In genomic region chr3:138118863-138119766, GRCh38 we compare ENCODE assay signal across 8 cellular contexts. TPM values are rescaled to one million over a fixed set of nuclear protein-coding genes. Genes with fewer than 3 reads are reported as not detected.
DNase-seq lines count a peak whose midpoint lies in the region; ATAC-seq and TF ChIP-seq lines count a peak whose summit lies in the region.

No MANE protein-coding gene starts in this region.

- TF ChIP-seq CTCF in cardiac muscle cell (IDR thresholded peaks at IDR 0.05; ENCODE audit: low read depth, low read length) (peak; percentile 95), prostate gland (IDR thresholded peaks at IDR 0.05) (peak; percentile 50 to 78 (median 75))

- TF ChIP-seq POLR2A in prostate gland (IDR thresholded peaks at IDR 0.05): no peak

- H3K9me3 Mint-ChIP-seq in activated naive CD4-positive, alpha-beta T cell treated with anti-CD3 and anti-CD28 coated beads, Interleukin-2, amount 50 U/mL, for 72 hours: no peaks in the 10 kb centered on the region

- CTCF ChIA-PET in HEK293T (lab: Yijun Ruan, JAX): interaction anchor here (0.7 to 2.7 kb wide), 12 partner anchors 8 to 148 kb away, joined by 3 to 21 read pairs (median 4); partner anchors contain the start of gene A4GNT

- H3K27me3 ChIP-seq in cardiac muscle cell: no peaks in the 10 kb centered on the region
- no peaks in the 10 kb centered on the region for H3K27me3 ChIP-seq in prostate gland (replicated peaks; ENCODE audit: insufficient read depth)

- 40% methylated on average over 11 of the region's 11 CpGs for WGBS in prostate gland

- intact Hi-C loops in prostate gland (cut with DNase I): loop anchor here (2.0 to 5.0 kb wide), 2 partner anchors 37 to 50 kb away; no protein-coding TSS in a partner anchor

- peak; percentile 81 for DNase-seq in GM03348 (ENCODE audit: low spot score)
- peak; percentile 71 for DNase-seq in HEK293T (ENCODE audit: extremely low spot score)
- DNase-seq in NAMALWA (ENCODE audit: low spot score): peak; percentile 69
- peak; percentile 62 for DNase-seq in SHP77 treated with DMSO at 0.1 percent for 48 hours (lab: John Stamatoyannopoulos, UW)
- DNase-seq in activated naive CD4-positive, alpha-beta T cell treated with anti-CD3 and anti-CD28 coated beads, Interleukin-2, amount 50 U/mL, for 72 hours (ENCODE audit: low spot score in 2 of 2): peak in 1 of 2 donors; percentile 69
- peak; percentile 77 to 78 for DNase-seq in cardiac muscle cell (ENCODE audit: low read depth in 1 of 2, low spot score in 1 of 2)
- peak; percentile 68 for DNase-seq in prostate gland (ENCODE audit: low spot score)
- DNase-seq in NK-92 (lab: John Stamatoyannopoulos, UW; ENCODE audit: unreplicated experiment): no peak

- H3K27ac Mint-ChIP-seq in activated naive CD4-positive, alpha-beta T cell treated with anti-CD3 and anti-CD28 coated beads, Interleukin-2, amount 50 U/mL, for 72 hours: no peak overlapping the region

- peaks cover 6% of the 10 kb centered on the region for H3K4me1 ChIP-seq in cardiac muscle cell (ENCODE audit: low read depth)
- no peaks in the 10 kb centered on the region for H3K4me1 ChIP-seq in prostate gland (replicated peaks)

- H3K4me3 ChIP-seq in cardiac muscle cell (no peak overlapping the region), prostate gland (no peak overlapping the region)

- peak; percentile 67 to 79 for ATAC-seq in activated naive CD4-positive, alpha-beta T cell treated with anti-CD3 and anti-CD28 coated beads, Interleukin-2, amount 50 U/mL, for 72 hours

- POLR2A ChIA-PET in HEK293T (lab: Yijun Ruan, JAX): interaction anchor here (1.2 kb wide), 1 partner anchor 56 kb away, joined by 3 read pairs; the partner anchor contains the start of gene DBR1

- no peaks in the 10 kb centered on the region for H3K36me3 Mint-ChIP-seq in activated naive CD4-positive, alpha-beta T cell treated with anti-CD3 and anti-CD28 coated beads, Interleukin-2, amount 50 U/mL, for 72 hours

- H3K27ac ChIP-seq in cardiac muscle cell: no peak overlapping the region
- H3K27ac ChIP-seq in prostate gland: no peak overlapping the region

- H3K9me3 ChIP-seq in cardiac muscle cell (ENCODE audit: low read depth) (no peaks in the 10 kb centered on the region), prostate gland (no peaks in the 10 kb centered on the region)

- H3K36me3 ChIP-seq in cardiac muscle cell: no peaks in the 10 kb centered on the region
- no peaks in the 10 kb centered on the region for H3K36me3 ChIP-seq in prostate gland

TF ChIP-seq in HEK293T, 16 proteins besides CTCF, POLR2A, EP300 and RAD21:
- no peak for TF ChIP-seq ARNT (IDR thresholded peaks at IDR 0.05)
- TF ChIP-seq SP1 (IDR thresholded peaks at IDR 0.05): no peak
- TF ChIP-seq FOXK2 (IDR thresholded peaks at IDR 0.05): no peak
- TF ChIP-seq TARDBP (IDR thresholded peaks at IDR 0.05): no peak
- TF ChIP-seq L3MBTL2 (conservative IDR thresholded peaks at IDR 0.05): no peak
- TF ChIP-seq BHLHE40 (IDR thresholded peaks at IDR 0.05; ENCODE audit: borderline replicate concordance): no peak
- no peak for TF ChIP-seq NFRKB (IDR thresholded peaks at IDR 0.05)

RNA-seq across cellular contexts. Expression of gene DZIP1L, which starts 3.7 kb away (rescaled TPM):
- not detected for total RNA-seq in activated naive CD4-positive, alpha-beta T cell treated with anti-CD3 and anti-CD28 coated beads, Interleukin-2, amount 50 U/mL, for 72 hours
- total RNA-seq in cardiac muscle cell (28.2 and 81.3 TPM in 2 replicates), prostate gland (10 to 100 TPM; 10.2 to 18.7 TPM)
- polyA plus RNA-seq in cardiac muscle cell: 19.4 and 21.5 TPM in 2 replicates

RNA-seq across cellular contexts. Expression of gene A4GNT, which starts 13.1 kb away (rescaled TPM):
- total RNA-seq in activated naive CD4-positive, alpha-beta T cell treated with anti-CD3 and anti-CD28 coated beads, Interleukin-2, amount 50 U/mL, for 72 hours: not detected
- not detected in 2 replicates for total RNA-seq in cardiac muscle cell
- not detected in 2 replicates for polyA plus RNA-seq in cardiac muscle cell
- total RNA-seq in prostate gland: not detected

RNA-seq across cellular contexts. Expression of gene DBR1, which starts 55.6 kb away (rescaled TPM):
- total RNA-seq in activated naive CD4-positive, alpha-beta T cell treated with anti-CD3 and anti-CD28 coated beads, Interleukin-2, amount 50 U/mL, for 72 hours: 10 to 100 TPM; 22.0 to 29.2 TPM
- total RNA-seq in cardiac muscle cell: 9.3 and 11.1 TPM in 2 replicates
- polyA plus RNA-seq in cardiac muscle cell: 11.3 and 14.9 TPM in 2 replicates
- total RNA-seq in prostate gland: 10 to 100 TPM in 1 of 2 donors, 1 to 10 TPM in 1; 9.1 to 15.8 TPM

Comparison
In these comparisons a context has a peak if more than half of its experiments do, and no peak if none do; other contexts are left out.
1. RNA of gene DZIP1L, which starts 3.7 kb away (total RNA-seq): 28.2 to 81.3 TPM in cardiac muscle cell and 10.2 to 18.7 TPM in prostate gland; not detected in activated naive CD4-positive, alpha-beta T cell treated with anti-CD3 and anti-CD28 coated beads, Interleukin-2, amount 50 U/mL, for 72 hours; every median in the first group is over 10 times any median in the second.